In the genomic region with DNA sequence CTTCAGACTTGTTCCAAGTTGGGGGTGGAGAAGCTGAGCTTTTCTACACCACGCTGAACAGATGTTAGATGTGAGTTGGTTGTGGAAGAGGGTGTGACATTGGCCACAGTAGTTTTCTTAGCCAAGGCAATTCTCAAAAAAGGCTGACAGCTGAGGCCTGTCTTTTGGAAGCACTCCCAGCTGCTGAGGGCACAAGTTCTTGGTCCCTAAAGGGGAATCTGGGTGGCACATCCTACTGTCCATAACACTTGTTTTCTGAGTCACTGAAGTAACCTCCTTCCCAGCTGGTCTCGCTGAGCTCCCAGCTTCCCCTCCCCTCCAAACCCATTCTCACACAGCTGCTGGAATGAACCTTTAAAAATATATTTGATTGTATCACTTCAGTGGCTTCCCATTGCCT, we compare ENCODE assay signal across 24 cellular contexts.
"Had no signal": no experiment of that assay in that cellular context is flagged by ENCODE, and none has a peak within 500 bp of the region (broad histone marks: within the 10 kb centered on the region; RNA-seq: fewer than 3 reads in every experiment).

No MANE protein-coding gene starts in this region.

- H3K36me3 ChIP-seq: heart right ventricle, left lung, left ventricle myocardium inferior, lower lobe of right lung had no signal

- H3K9me3 ChIP-seq: left lung, left ventricle myocardium inferior, lower lobe of right lung, mucosa of descending colon had no signal

- H3K4me1 Mint-ChIP-seq: immature natural killer cell; memory B cell; mesothelial cell of epicardium; naive B cell; naive thymus-derived CD4-positive, alpha-beta T cell had no signal

- H2AFZ ChIP-seq: hepatocyte had no signal

- H3K36me3 Mint-ChIP-seq: immature natural killer cell; memory B cell; mesothelial cell of epicardium; naive B cell; naive thymus-derived CD4-positive, alpha-beta T cell had no signal

- DNase-seq: heart right ventricle; hippocampal formation; hypothalamus; immature natural killer cell; islet precursor cell; kidney; kidney glomerular epithelial cell; left cardiac atrium; left colon; left lung; left ventricle myocardium inferior; left ventricle myocardium superior; lower lobe of right lung; mammary epithelial cell; mesenchymal stem cell; mesendoderm; midbrain; mucosa of descending colon; naive B cell; naive thymus-derived CD4-positive, alpha-beta T cell had no signal

- H3K9me3 Mint-ChIP-seq: mesothelial cell of epicardium had no signal

- H3K4me1 ChIP-seq: heart right ventricle, left lung, left ventricle myocardium inferior, lower lobe of right lung had no signal

- H3K27me3 Mint-ChIP-seq: naive B cell had no signal

- H3K4me3 Mint-ChIP-seq: immature natural killer cell; memory B cell; mesothelial cell of epicardium; naive B cell; naive thymus-derived CD4-positive, alpha-beta T cell had no signal

- H3K27ac ChIP-seq: heart right ventricle, hepatocyte, left lung, left ventricle myocardium inferior, lower lobe of right lung had no signal

- H3K27me3 ChIP-seq: hepatocyte, left lung had no signal

- H3K27ac Mint-ChIP-seq: immature natural killer cell; memory B cell; mesothelial cell of epicardium; naive B cell; naive thymus-derived CD4-positive, alpha-beta T cell had no signal

- H3K4me2 ChIP-seq: hepatocyte had no signal

- H3K4me3 ChIP-seq: heart right ventricle, hepatocyte, left lung, left ventricle myocardium inferior, lower lobe of right lung, lung, mucosa of descending colon had no signal

- H3K79me2 ChIP-seq: hepatocyte had no signal
